ENCODE assay signal across 9 cellular contexts in genomic region chr14:105475916-105476845, GRCh38. TPM values are rescaled to one million over a fixed set of nuclear protein-coding genes. Genes with fewer than 3 reads are reported as not detected.
A peak's percentile ranks its signal among the peaks of the same experiment; 100 is the strongest.
DNase-seq lines count a peak whose midpoint lies in the region; ATAC-seq, FAIRE-seq and TF ChIP-seq lines count a peak whose summit lies in the region.
"Had no signal": no experiment of that assay in that cellular context is flagged by ENCODE, and none has a peak within 500 bp of the region (broad histone marks: within the 10 kb centered on the region; RNA-seq: fewer than 3 reads in every experiment).

No MANE protein-coding gene starts in this region.

- peak overlapping the region; percentile 76 for H3K4me3 ChIP-seq in fibroblast of the aortic adventitia (ENCODE audit: low read depth, low read length)
- H3K4me3 ChIP-seq in neuron (ENCODE audit: low read length) = peak overlapping the region; percentile 63
- H3K4me3 ChIP-seq in small intestine (ENCODE audit: low read depth in 1 of 2, low read length in 2 of 2) = peak overlapping the region in 1 of 2 donors; percentile 9

- H3K9me3 Mint-ChIP-seq in activated CD8-positive, alpha-beta T cell treated with anti-CD3 and anti-CD28 coated beads for 36 hours = no peaks in the 10 kb centered on the region

- H3K4me1 ChIP-seq in neuron (ENCODE audit: insufficient read depth, low read length) (peaks cover 56% of the 10 kb centered on the region), small intestine (ENCODE audit: control insufficient read depth in 2 of 2, insufficient read depth in 1 of 2, low read depth in 1 of 2, low read length in 1 of 2) (no peaks in the 10 kb centered on the region)

- DNase-seq in COLO829 (ENCODE audit: low spot score) (peak; percentile 62), SHP77 (lab: John Stamatoyannopoulos, UW) (peak; percentile 56 to 73), fibroblast of the aortic adventitia (ENCODE audit: low read depth) (peak; percentile 50), small intestine (no peak)
- no peak for DNase-seq in activated CD8-positive, alpha-beta T cell treated with anti-CD3 and anti-CD28 coated beads for 36 hours

- H3K27ac Mint-ChIP-seq in activated CD8-positive, alpha-beta T cell treated with anti-CD3 and anti-CD28 coated beads for 36 hours = no peak overlapping the region

- ATAC-seq in HG03097 (IDR thresholded peaks at IDR 0.05; ENCODE audit: low FRiP score, unreplicated experiment) (no peak), HG03378 (IDR thresholded peaks at IDR 0.05; ENCODE audit: unreplicated experiment) (no peak)
- no peak for ATAC-seq in activated CD8-positive, alpha-beta T cell treated with anti-CD3 and anti-CD28 coated beads for 36 hours

- H2AFZ ChIP-seq in neuron (ENCODE audit: low read depth, low read length) = no peak overlapping the region

- no peak for FAIRE-seq in small intestine (lab: Jason Lieb, UNC)
- FAIRE-seq: islet of Langerhans had no signal

- H3K4me1 Mint-ChIP-seq in activated CD8-positive, alpha-beta T cell treated with anti-CD3 and anti-CD28 coated beads for 36 hours (ENCODE audit: low read depth) = peaks cover 27% of the 10 kb centered on the region

- H3K27ac ChIP-seq in small intestine (ENCODE audit: low read depth in 1 of 2, low read length in 1 of 2) = peak overlapping the region in 1 of 2 donors; percentile 86

- no peak overlapping the region for H3K4me3 Mint-ChIP-seq in activated CD8-positive, alpha-beta T cell treated with anti-CD3 and anti-CD28 coated beads for 36 hours

- POLR2A ChIA-PET in activated CD8-positive, alpha-beta T cell treated with anti-CD3 and anti-CD28 coated beads for 36 hours (lab: Charles Lee) = interaction anchor here (0.7 kb wide), 1 partner anchor 30 kb away, joined by 4 read pairs; no protein-coding TSS in a partner anchor

- H3K27me3 ChIP-seq in neuron (ENCODE audit: insufficient read depth, low read length) = no peaks in the 10 kb centered on the region
- H3K27me3 ChIP-seq in small intestine (ENCODE audit: control insufficient read depth in 2 of 2, insufficient read depth in 2 of 2, low read length in 2 of 2) = peaks cover 3 to 10% of the 10 kb centered on the region in 2 donors

- H3K27me3 Mint-ChIP-seq in activated CD8-positive, alpha-beta T cell treated with anti-CD3 and anti-CD28 coated beads for 36 hours = peaks cover 23% of the 10 kb centered on the region

- peaks cover 2% of the 10 kb centered on the region for H3K36me3 Mint-ChIP-seq in activated CD8-positive, alpha-beta T cell treated with anti-CD3 and anti-CD28 coated beads for 36 hours (ENCODE audit: low read depth)

- intact Hi-C loops in activated CD8-positive, alpha-beta T cell treated with anti-CD3 and anti-CD28 coated beads for 36 hours (cut with micrococcal nuclease) = no loop called here

- TF ChIP-seq CTCF in fibroblast of the aortic adventitia (IDR thresholded peaks at IDR 0.05; ENCODE audit: insufficient read depth, low read length) = no peak
- no peak for TF ChIP-seq CTCF in activated CD8-positive, alpha-beta T cell treated with anti-CD3 and anti-CD28 coated beads for 36 hours (IDR thresholded peaks at IDR 0.05)

- H3K9me3 ChIP-seq in neuron (ENCODE audit: low read length) (no peaks in the 10 kb centered on the region), small intestine (ENCODE audit: control insufficient read depth, low read depth) (no peaks in the 10 kb centered on the region)

- CTCF ChIA-PET in activated CD8-positive, alpha-beta T cell treated with anti-CD3 and anti-CD28 coated beads for 36 hours (lab: Charles Lee) = interaction anchor here (0.9 to 2.0 kb wide), 5 partner anchors 10 to 105 kb away, joined by 3 to 5 read pairs (median 4); no protein-coding TSS in a partner anchor

- WGBS in small intestine, 3 donors = 32 to 35% (median 32%) methylated on average over 27 to 30 of the region's 30 CpGs

- H3K36me3 ChIP-seq in neuron (ENCODE audit: insufficient read depth, low read length) (peaks cover 9% of the 10 kb centered on the region), small intestine (ENCODE audit: control insufficient read depth in 2 of 2, insufficient read depth in 2 of 2, low read length in 2 of 2) (no peaks in the 10 kb centered on the region)

RNA-seq across cellular contexts. Expression of gene CRIP2, which starts 1.6 kb away (rescaled TPM):
- 32.9 and 54.3 TPM in 2 replicates for total RNA-seq in fibroblast of the aortic adventitia (ENCODE audit: low replicate concordance)
- 100 to 1,000 TPM in 1 of 3 donors, 10 to 100 TPM in 1, 1 to 10 TPM in 1; 8.9 to 137 (median 45.1) TPM for polyA plus RNA-seq in small intestine
- under 1 TPM in 1 of 2 experiments, not detected in 1; 0.45 TPM for total RNA-seq in activated CD8-positive, alpha-beta T cell treated with anti-CD3 and anti-CD28 coated beads for 36 hours

RNA-seq across cellular contexts. Expression of gene CRIP1, which starts 10.5 kb away (rescaled TPM):
- total RNA-seq in fibroblast of the aortic adventitia (ENCODE audit: low replicate concordance) = 9.4 and 28.4 TPM in 2 replicates
- 1,000 to 10,000 TPM in 1 of 3 donors, 100 to 1,000 TPM in 2; 150 to 3,839 (median 623) TPM for polyA plus RNA-seq in small intestine
- total RNA-seq in activated CD8-positive, alpha-beta T cell treated with anti-CD3 and anti-CD28 coated beads for 36 hours = 10 to 100 TPM; 93.9 to 95.7 TPM

RNA-seq across cellular contexts. Expression of gene TEDC1, which starts 14.9 kb away (rescaled TPM):
- total RNA-seq in fibroblast of the aortic adventitia (ENCODE audit: low replicate concordance) = 8.7 and 12.6 TPM in 2 replicates
- polyA plus RNA-seq in small intestine = 10 to 100 TPM; 23.8 to 28.0 (median 23.9) TPM
- total RNA-seq in activated CD8-positive, alpha-beta T cell treated with anti-CD3 and anti-CD28 coated beads for 36 hours = 10 to 100 TPM; 30.1 to 31.1 TPM

RNA-seq across cellular contexts. Expression of gene TMEM121, which starts 50.2 kb away (rescaled TPM):
- total RNA-seq in fibroblast of the aortic adventitia (ENCODE audit: low replicate concordance) = 4.0 and 6.7 TPM in 2 replicates
- 1 to 10 TPM in 1 of 3 donors, not detected in 2; 2.0 TPM for polyA plus RNA-seq in small intestine
- 10 to 100 TPM; 12.0 to 12.1 TPM for total RNA-seq in activated CD8-positive, alpha-beta T cell treated with anti-CD3 and anti-CD28 coated beads for 36 hours

RNA-seq across cellular contexts. Expression of gene MTA1, which starts 56.6 kb away (rescaled TPM):
- total RNA-seq in fibroblast of the aortic adventitia (ENCODE audit: low replicate concordance) = 43.0 and 44.4 TPM in 2 replicates
- polyA plus RNA-seq in small intestine = 10 to 100 TPM; 28.4 to 54.9 (median 49.0) TPM
- total RNA-seq in activated CD8-positive, alpha-beta T cell treated with anti-CD3 and anti-CD28 coated beads for 36 hours = 100 to 1,000 TPM; 133 to 140 TPM

Comparison
In these comparisons a context has a peak if more than half of its experiments do, and no peak if none do; other contexts are left out.
1. DNase-seq: peak in COLO829 (single experiment), SHP77 (2 of 2) and fibroblast of the aortic adventitia (single experiment); none in small intestine (single experiment) and activated CD8-positive, alpha-beta T cell treated with anti-CD3 and anti-CD28 coated beads for 36 hours (single experiment).
2. RNA of gene CRIP2, which starts 1.6 kb away (total RNA-seq): 32.9 to 54.3 TPM in fibroblast of the aortic adventitia; 0.45 TPM in activated CD8-positive, alpha-beta T cell treated with anti-CD3 and anti-CD28 coated beads for 36 hours; every median in the first group is over 10 times any median in the second.